In genomic region chr10:103546401-103546800, GRCh38 we compare ENCODE assay signal across 11 cellular contexts. TPM values are rescaled to one million over a fixed set of nuclear protein-coding genes. Genes with fewer than 3 reads are reported as not detected.
"Had no signal": no experiment of that assay in that cellular context is flagged by ENCODE, and none has a peak within 500 bp of the region (broad histone marks: within the 10 kb centered on the region; RNA-seq: fewer than 3 reads in every experiment).

No MANE protein-coding gene starts in this region.

- H3K9me3 Mint-ChIP-seq: activated CD4-positive, alpha-beta memory T cell treated with anti-CD3 and anti-CD28 coated beads, Interleukin-2, amount 10 ng/mL, durations not matched to agents 7 days and 5 days; activated naive CD4-positive, alpha-beta T cell treated with anti-CD3 and anti-CD28 coated beads, Interleukin-2, amount 10 ng/mL, durations not matched to agents 7 days and 5 days; stimulated activated naive CD8-positive, alpha-beta T cell treated with anti-CD3 and anti-CD28 coated beads, Interleukin-15, amount 100 ng/mL, for 72 hours had no signal

- DNase-seq: activated CD4-positive, alpha-beta memory T cell treated with anti-CD3 and anti-CD28 coated beads, Interleukin-2, amount 10 ng/mL, durations not matched to agents 7 days and 5 days; activated CD4-positive, alpha-beta T cell treated with anti-CD3 and anti-CD28 coated beads for 36 hours; central memory CD4-positive, alpha-beta T cell; effector memory CD4-positive, alpha-beta T cell; stimulated activated CD4-positive, alpha-beta T cell treated with anti-CD3 and anti-CD28 coated beads, Interleukin-4, amount 100 ng/mL, for 1 hour; stimulated activated naive CD8-positive, alpha-beta T cell treated with anti-CD3 and anti-CD28 coated beads, Interleukin-15, amount 100 ng/mL, for 72 hours had no signal

- H3K27me3 ChIP-seq: vagina had no signal

- H3K9me3 ChIP-seq: thoracic aorta, vagina had no signal

- H3K27ac ChIP-seq: thoracic aorta, VCaP had no signal

- H3K4me3 ChIP-seq: thoracic aorta, vagina had no signal

- H3K4me3 Mint-ChIP-seq: activated CD4-positive, alpha-beta memory T cell treated with anti-CD3 and anti-CD28 coated beads, Interleukin-2, amount 10 ng/mL, durations not matched to agents 7 days and 5 days; activated CD4-positive, alpha-beta T cell treated with anti-CD3 and anti-CD28 coated beads for 36 hours; activated naive CD4-positive, alpha-beta T cell treated with anti-CD3 and anti-CD28 coated beads, Interleukin-2, amount 10 ng/mL, durations not matched to agents 7 days and 5 days; stimulated activated naive CD8-positive, alpha-beta T cell treated with anti-CD3 and anti-CD28 coated beads, Interleukin-15, amount 100 ng/mL, for 72 hours had no signal

- H3K36me3 Mint-ChIP-seq: activated naive CD4-positive, alpha-beta T cell treated with anti-CD3 and anti-CD28 coated beads, Interleukin-2, amount 10 ng/mL, durations not matched to agents 7 days and 5 days had no signal

- ATAC-seq: activated CD4-positive, alpha-beta T cell treated with anti-CD3 and anti-CD28 coated beads for 36 hours; stimulated activated naive CD8-positive, alpha-beta T cell treated with anti-CD3 and anti-CD28 coated beads, Interleukin-15, amount 100 ng/mL, for 72 hours had no signal

- H3K36me3 ChIP-seq: thoracic aorta, vagina had no signal

- H3K27ac Mint-ChIP-seq: activated CD4-positive, alpha-beta memory T cell treated with anti-CD3 and anti-CD28 coated beads, Interleukin-2, amount 10 ng/mL, durations not matched to agents 7 days and 5 days; activated CD4-positive, alpha-beta T cell treated with anti-CD3 and anti-CD28 coated beads for 36 hours; activated naive CD4-positive, alpha-beta T cell treated with anti-CD3 and anti-CD28 coated beads, Interleukin-2, amount 10 ng/mL, durations not matched to agents 7 days and 5 days; stimulated activated naive CD8-positive, alpha-beta T cell treated with anti-CD3 and anti-CD28 coated beads, Interleukin-15, amount 100 ng/mL, for 72 hours had no signal

RNA-seq across cellular contexts. Expression of gene NEURL1, which starts 52.9 kb away (rescaled TPM):
- total RNA-seq: osteoblast had no signal
